Comparison of ENCODE assay signal across 8 cellular contexts in the genomic region with DNA sequence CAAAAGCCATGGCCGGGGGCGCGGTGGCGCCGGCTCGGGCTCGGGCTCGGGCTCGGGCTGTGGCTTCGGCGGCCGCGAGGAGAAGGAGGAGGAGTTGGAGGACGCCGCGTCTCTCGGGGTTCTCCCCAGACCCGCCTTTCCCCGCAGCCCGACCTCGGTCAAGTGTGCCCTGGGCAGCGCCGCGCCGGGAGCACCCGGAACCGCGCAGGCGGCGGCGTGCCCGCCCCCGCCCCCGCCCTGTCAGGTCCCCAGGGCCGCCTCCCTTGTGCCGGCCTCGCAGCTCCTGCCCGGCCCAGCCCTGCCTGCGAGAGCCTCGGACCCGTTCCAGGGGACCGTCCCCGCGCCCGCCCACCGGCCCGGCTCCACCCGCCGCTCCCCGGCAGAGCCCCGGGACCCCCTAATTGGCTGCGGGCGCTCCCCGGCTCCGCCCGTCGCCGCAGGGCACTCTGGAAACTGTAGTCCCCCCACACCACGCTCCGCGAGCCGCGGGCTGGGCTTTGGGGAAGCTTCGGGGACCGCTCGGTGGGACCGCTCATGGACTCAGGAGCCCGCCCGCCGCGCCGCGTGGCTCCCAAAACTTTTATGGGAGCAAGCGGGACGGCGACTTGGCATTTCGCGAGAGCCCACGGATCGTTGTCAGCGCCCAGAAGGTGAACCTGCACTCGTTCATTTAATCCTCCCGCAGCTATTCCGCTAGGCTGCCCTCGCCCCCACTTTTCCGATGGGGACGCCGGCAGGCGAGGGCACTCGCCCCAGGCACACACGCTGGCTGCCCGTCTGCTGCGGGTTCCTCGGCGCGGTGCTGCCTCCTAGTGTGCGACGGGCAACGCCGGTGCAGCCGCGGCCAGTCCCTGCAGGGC. TPM values are rescaled to one million over a fixed set of nuclear protein-coding genes. Genes with fewer than 3 reads are reported as not detected.
DNase-seq lines count a peak whose midpoint lies in the region; ATAC-seq and TF ChIP-seq lines count a peak whose summit lies in the region.

TSS of gene STK10 (minus strand) at position 192 of the 860 bp plus-strand sequence. CDS start at position 10, 182 bp downstream.

- H3K27me3 Mint-ChIP-seq in T-helper 17 cell, result no peaks in the 10 kb centered on the region

- H3K4me1 ChIP-seq in psoas muscle (peaks cover 13% of the 10 kb centered on the region), urinary bladder (ENCODE audit: insufficient read depth) (no peaks in the 10 kb centered on the region)

- H3K27ac ChIP-seq in psoas muscle (peak within 1 kb of the TSS; percentile 87), urinary bladder (ENCODE audit: low read depth) (peak within 1 kb of the TSS; percentile 77)

- no peaks in the 10 kb centered on the region for H3K27me3 ChIP-seq in psoas muscle (ENCODE audit: insufficient read depth in 3 of 3, low read length in 2 of 3)

- DNase-seq in NCI-H146 (lab: John Stamatoyannopoulos, UW) (peak; percentile 83), T-helper 17 cell (peak; percentile 83 to 86 (median 84)), amygdala (lab: John Stamatoyannopoulos, UW) (peak in 55 of 56 donors; percentile 43 to 94 (median 86)), left ventricle myocardium superior (peak; percentile 96), psoas muscle (peak; percentile 93 to 96)

- H3K27ac Mint-ChIP-seq in T-helper 17 cell, result peak within 1 kb of the TSS; percentile 96

- TF ChIP-seq CTCF in psoas muscle (IDR thresholded peaks at IDR 0.05), result peak; percentile 91

- H3K4me3 ChIP-seq in psoas muscle, result peak within 1 kb of the TSS; percentile 94
- peak within 1 kb of the TSS; percentile 85 for H3K4me3 ChIP-seq in urinary bladder (ENCODE audit: low read depth, low read length)

- ATAC-seq in GM18498 (IDR thresholded peaks at IDR 0.05; ENCODE audit: unreplicated experiment), result peak; percentile 77
- ATAC-seq in HG02884 (IDR thresholded peaks at IDR 0.05; ENCODE audit: unreplicated experiment), result peak; percentile 66
- peak; percentile 81 for ATAC-seq in T-helper 17 cell
- peak; percentile 96 for ATAC-seq in left ventricle myocardium superior
- ATAC-seq in psoas muscle, result peak; percentile 94 to 96 (median 94)

- peaks cover 9% of the 10 kb centered on the region for H3K36me3 Mint-ChIP-seq in T-helper 17 cell (ENCODE audit: low read depth)

- intact Hi-C loops in left ventricle myocardium superior (cut with micrococcal nuclease) (no loop called here), psoas muscle (cut with DNase I) (loop anchor here (1.0 to 5.0 kb wide), 4 partner anchors 81 to 276 kb away; partner anchors contain the start of gene UBTD2 (in 1 of the 2))

- H3K36me3 ChIP-seq in psoas muscle (ENCODE audit: insufficient read depth in 1 of 2, low read depth in 1 of 2) (no peaks in the 10 kb centered on the region), urinary bladder (ENCODE audit: insufficient read depth) (no peaks in the 10 kb centered on the region)

- H3K4me3 Mint-ChIP-seq in T-helper 17 cell, result peak within 1 kb of the TSS; percentile 99

- no peaks in the 10 kb centered on the region for H3K9me3 ChIP-seq in T-helper 17 cell (ENCODE audit: control insufficient read depth, low read length, poor library complexity, severe bottlenecking)
- no peaks in the 10 kb centered on the region for H3K9me3 ChIP-seq in psoas muscle

- H3K4me1 Mint-ChIP-seq in T-helper 17 cell, result peaks cover 28% of the 10 kb centered on the region

- 0 to 1% (median 0%) methylated on average over 57 to 102 of the region's 102 CpGs for WGBS in psoas muscle, 3 donors
- under 1% methylated on average over 101 of the region's 102 CpGs for WGBS in urinary bladder

RNA-seq across cellular contexts. Expression of gene STK10, which starts in this region (rescaled TPM):
- total RNA-seq in T-helper 17 cell (100 to 1,000 TPM; 403 to 408 TPM), left ventricle myocardium superior (6.9 TPM), psoas muscle (1 to 10 TPM; 6.1 to 8.6 (median 6.6) TPM), urinary bladder (20.8 TPM)
- polyA plus RNA-seq in psoas muscle (1 to 10 TPM; 1.9 to 6.4 (median 3.7) TPM), urinary bladder (10.6 TPM)

Comparison
In these comparisons a context has a peak if more than half of its experiments do, and no peak if none do; other contexts are left out.
1. Peak in every context shown above with its lines: DNase-seq, ATAC-seq, H3K4me3 ChIP-seq and H3K27ac ChIP-seq.
2. RNA of gene STK10 (total RNA-seq): 403 to 408 TPM in T-helper 17 cell; 20.8 TPM in urinary bladder (single experiment), 6.9 TPM in left ventricle myocardium superior (single experiment) and 6.1 to 8.6 TPM in psoas muscle; every median in the first group is over 10 times any median in the second.